In genomic region chr12:42291680-42292079, GRCh38 we compare ENCODE assay signal across 18 cellular contexts. TPM values are rescaled to one million over a fixed set of nuclear protein-coding genes. Genes with fewer than 3 reads are reported as not detected.
DNase-seq lines count a peak whose midpoint lies in the region; ATAC-seq and TF ChIP-seq lines count a peak whose summit lies in the region.
"Had no signal": no experiment of that assay in that cellular context is flagged by ENCODE, and none has a peak within 500 bp of the region (broad histone marks: within the 10 kb centered on the region; RNA-seq: fewer than 3 reads in every experiment).

No MANE protein-coding gene starts in this region.

- POLR2A ChIA-PET in HEK293 (lab: Yijun Ruan, JAX): no interaction called here

- H3K27ac ChIP-seq in HEK293 (ENCODE audit: extremely low read depth, low read depth, low read length) (no peak overlapping the region), esophagus squamous epithelium (no peak overlapping the region)
- H3K27ac ChIP-seq: BLaER1 treated with 17β-estradiol and CSF1 and Interleukin-3, amounts not matched to agents 10 nM and 100 nM had no signal

- peak; percentile 76 for ATAC-seq in SK-N-SH treated with all-trans-retinoic acid at 6 μM for 48 hours
- ATAC-seq: GM12878 had no signal

- no peaks in the 10 kb centered on the region for H3K9me3 ChIP-seq in HEK293 (ENCODE audit: control insufficient read depth, insufficient read depth, low read depth, low read length)
- no peaks in the 10 kb centered on the region for H3K9me3 ChIP-seq in esophagus squamous epithelium
- H3K9me3 ChIP-seq: BE2C; BLaER1 treated with 17β-estradiol and CSF1 and Interleukin-3, amounts not matched to agents 10 nM and 100 nM; HAP-1 had no signal

- H3K4me3 ChIP-seq in HEK293 (ENCODE audit: low read depth, low read length) (no peak overlapping the region), esophagus squamous epithelium (no peak overlapping the region)
- H3K4me3 ChIP-seq: BLaER1 treated with 17β-estradiol and CSF1 and Interleukin-3, amounts not matched to agents 10 nM and 100 nM; GM12878; HAP-1 had no signal

- H3K4me1 ChIP-seq in HEK293 (ENCODE audit: control insufficient read depth, insufficient read depth, low read length) (no peaks in the 10 kb centered on the region), esophagus squamous epithelium (no peaks in the 10 kb centered on the region)
- H3K4me1 ChIP-seq: BLaER1 treated with 17β-estradiol and CSF1 and Interleukin-3, amounts not matched to agents 10 nM and 100 nM; HAP-1 had no signal

- DNase-seq in NCI-H526 treated with DMSO at 0.1 percent for 48 hours (lab: John Stamatoyannopoulos, UW): peak; percentile 15
- DNase-seq in AG20443 (ENCODE audit: low spot score): no peak
- no peak for DNase-seq in 8988T
- no peak for DNase-seq in esophagus squamous epithelium (lab: John Stamatoyannopoulos, UW)
- DNase-seq: AML-193; BE2C; CD4-positive, alpha-beta T cell; CD8-positive, alpha-beta memory T cell; DMS 273 treated with DMSO at 0.1 percent for 48 hours; DMS79; EL; GDM1; GOT3 had no signal

- H3K36me3 ChIP-seq in HEK293 (ENCODE audit: control insufficient read depth in 2 of 2, insufficient read depth in 1 of 2, low read length in 2 of 2) (no peaks in the 10 kb centered on the region; a peak in 1 of 3 replicates), esophagus squamous epithelium (no peaks in the 10 kb centered on the region)
- H3K36me3 ChIP-seq: BE2C; BLaER1 treated with 17β-estradiol and CSF1 and Interleukin-3, amounts not matched to agents 10 nM and 100 nM; HAP-1 had no signal

- CTCF ChIA-PET in HEK293 (lab: Yijun Ruan, JAX): interaction anchor here (1.2 kb wide), 1 partner anchor 41 kb away, joined by 5 read pairs; no protein-coding TSS in a partner anchor

- no peak for TF ChIP-seq POLR2A in esophagus squamous epithelium (IDR thresholded peaks at IDR 0.05)

- 65 to 72% methylated on average over 2 of the region's 2 CpGs for WGBS in esophagus squamous epithelium, 2 donors

- H3K27me3 ChIP-seq in esophagus squamous epithelium: peaks cover 0 to 12% (median 0%) of the 10 kb centered on the region in 4 donors
- H3K27me3 ChIP-seq: BE2C; BLaER1 treated with 17β-estradiol and CSF1 and Interleukin-3, amounts not matched to agents 10 nM and 100 nM had no signal

- intact Hi-C loops in esophagus squamous epithelium (cut with DNase I): no loop called here

- no peak for TF ChIP-seq CTCF in HEK293 (tag by site-specific recombination; IDR thresholded peaks at IDR 0.05)
- TF ChIP-seq CTCF in esophagus squamous epithelium (IDR thresholded peaks at IDR 0.05): no peak

TF ChIP-seq in HEK293, 187 proteins besides CTCF, POLR2A, EP300 and RAD21:
- 0 out of 2 replicates have a peak, but pooled peaks have one; percentile 46 for TF ChIP-seq ZNF350 (tag by site-specific recombination; IDR thresholded peaks at IDR 0.05)
- no peak for TF ChIP-seq ZBTB11 (tag by site-specific recombination; conservative IDR thresholded peaks at IDR 0.05; ENCODE audit: low read depth)

TF ChIP-seq in SK-N-SH treated with all-trans-retinoic acid at 6 μM for 48 hours, 23 proteins besides CTCF, POLR2A, EP300 and RAD21:
- TF ChIP-seq ESRRG (CRISPR knock-in tag; IDR thresholded peaks at IDR 0.05) (no peak), SNAI2 (CRISPR knock-in tag; IDR thresholded peaks at IDR 0.05) (peak; percentile 19; the same call in 1 of the 2 replicates), ISL1 (CRISPR knock-in tag; IDR thresholded peaks at IDR 0.05) (peak; percentile 26)

RNA-seq across cellular contexts. Expression of gene ZCRB1, which starts 34.2 kb away (rescaled TPM):
- 10 to 100 TPM in 3 of 4 donors, 1 to 10 TPM in 1; 7.7 to 22.5 (median 17.8) TPM for total RNA-seq in esophagus squamous epithelium

RNA-seq across cellular contexts. Expression of gene PPHLN1, which starts 34.3 kb away (rescaled TPM):
- 10 to 100 TPM; 31.2 to 59.1 (median 40.0) TPM for total RNA-seq in esophagus squamous epithelium

RNA-seq across cellular contexts. Expression of gene YAF2, which starts 53.6 kb away (rescaled TPM):
- 10 to 100 TPM in 3 of 4 donors, 1 to 10 TPM in 1; 4.9 to 25.2 (median 12.4) TPM for total RNA-seq in esophagus squamous epithelium
